Comparison of ENCODE assay signal across 16 cellular contexts in the genomic region with DNA sequence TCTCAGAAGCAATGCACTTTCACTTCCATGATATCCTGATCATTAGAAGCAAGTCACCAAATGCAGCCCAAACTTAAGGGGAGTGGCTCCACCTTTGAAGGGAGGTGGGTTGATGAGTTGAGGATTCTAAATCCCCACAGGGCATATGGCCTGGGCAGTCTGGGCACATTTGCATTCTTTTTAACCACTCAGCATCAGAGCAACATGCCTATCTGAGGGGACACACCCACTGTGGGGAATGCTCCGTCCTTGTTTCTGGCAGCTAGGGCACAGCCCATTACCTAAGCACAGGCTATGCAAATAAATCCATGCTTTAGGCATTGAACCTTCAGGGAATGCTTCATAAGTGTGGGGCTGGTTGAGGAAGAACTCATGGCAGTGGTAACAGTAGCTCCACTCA.
"Had no signal": no experiment of that assay in that cellular context is flagged by ENCODE, and none has a peak within 500 bp of the region (broad histone marks: within the 10 kb centered on the region; RNA-seq: fewer than 3 reads in every experiment).

No MANE protein-coding gene starts in this region.

- ATAC-seq: activated CD4-positive, alpha-beta T cell treated with anti-CD3 and anti-CD28 coated beads for 36 hours; activated CD8-positive, alpha-beta T cell treated with anti-CD3 and anti-CD28 coated beads for 36 hours; left lobe of liver; right lobe of liver; T-cell had no signal

- H3K4me3 Mint-ChIP-seq: activated CD4-positive, alpha-beta T cell treated with anti-CD3 and anti-CD28 coated beads for 36 hours; activated CD8-positive, alpha-beta T cell treated with anti-CD3 and anti-CD28 coated beads for 36 hours; T-cell had no signal

- H3K4me1 ChIP-seq: ascending aorta, prostate gland, right lobe of liver had no signal

- H3K4me1 Mint-ChIP-seq: T-cell had no signal

- DNase-seq: activated CD4-positive, alpha-beta T cell treated with anti-CD3 and anti-CD28 coated beads for 36 hours; activated CD8-positive, alpha-beta memory T cell treated with anti-CD3 and anti-CD28 coated beads, Interleukin-2, amount 50 U/mL, for 48 hours; activated CD8-positive, alpha-beta T cell treated with anti-CD3 and anti-CD28 coated beads for 36 hours; esophagus squamous epithelium; foreskin melanocyte; head of caudate nucleus; right lobe of liver; stimulated activated CD4-positive, alpha-beta T cell treated with anti-CD3 and anti-CD28 coated beads, Interleukin-2, amount 100 ng/mL, for 48 hours; stimulated activated naive CD4-positive, alpha-beta T cell treated with Interleukin-2 at 50 U/mL for 16 hours; T-cell had no signal

- H3K9me3 Mint-ChIP-seq: activated CD8-positive, alpha-beta T cell treated with anti-CD3 and anti-CD28 coated beads for 36 hours; T-cell had no signal

- H3K27me3 ChIP-seq: ascending aorta, cardiac muscle cell, esophagus squamous epithelium, right lobe of liver had no signal

- H3K9me3 ChIP-seq: ascending aorta, esophagus squamous epithelium, prostate gland, right lobe of liver had no signal

- H3K27me3 Mint-ChIP-seq: activated CD8-positive, alpha-beta T cell treated with anti-CD3 and anti-CD28 coated beads for 36 hours; T-cell had no signal

- H3K36me3 Mint-ChIP-seq: T-cell had no signal

- H3K27ac ChIP-seq: ascending aorta, cardiac muscle cell, esophagus squamous epithelium, prostate gland, right lobe of liver, VCaP had no signal

- FAIRE-seq: endometrium had no signal

- H3K36me3 ChIP-seq: ascending aorta, cardiac muscle cell, esophagus squamous epithelium, prostate gland, right lobe of liver had no signal

- H3K27ac Mint-ChIP-seq: activated CD4-positive, alpha-beta T cell treated with anti-CD3 and anti-CD28 coated beads for 36 hours; activated CD8-positive, alpha-beta T cell treated with anti-CD3 and anti-CD28 coated beads for 36 hours; T-cell had no signal

- H3K4me3 ChIP-seq: ascending aorta, cardiac muscle cell, esophagus squamous epithelium, prostate gland, right lobe of liver had no signal
